ENCODE assay signal across 1 cellular context in genomic region chr20:50380697-50381040, GRCh38.
TF ChIP-seq lines count a peak whose summit lies in the region.

No MANE protein-coding gene starts in this region.

TF ChIP-seq in GM23338, 12 proteins besides CTCF, POLR2A, EP300 and RAD21 (continued from another document):
- TF ChIP-seq REST (IDR thresholded peaks at IDR 0.05; ENCODE audit: unreplicated experiment) (no peak), EZH2 (IDR thresholded peaks at IDR 0.05; ENCODE audit: low read depth, unreplicated experiment) (no peak)
TF ChIP-seq in GM23338: peak in this region for 0.
